In genomic region chr5:38290028-38290653, GRCh38 we compare ENCODE assay signal across 1 cellular context.
TF ChIP-seq lines count a peak whose summit lies in the region.

No MANE protein-coding gene starts in this region.

TF ChIP-seq in HepG2, 621 proteins besides CTCF, POLR2A, EP300 and RAD21:
- no peak for TF ChIP-seq AFF4 (CRISPR knock-in tag; IDR thresholded peaks at IDR 0.05)
- TF ChIP-seq ZBED4 (CRISPR knock-in tag; IDR thresholded peaks at IDR 0.05; ENCODE audit: borderline replicate concordance), result no peak
- TF ChIP-seq TFDP1 (CRISPR knock-in tag; IDR thresholded peaks at IDR 0.05; ENCODE audit: borderline replicate concordance), result no peak
- TF ChIP-seq SP4 (CRISPR knock-in tag; IDR thresholded peaks at IDR 0.05), result no peak
- TF ChIP-seq IKZF4 (CRISPR knock-in tag; IDR thresholded peaks at IDR 0.05; ENCODE audit: borderline replicate concordance, low read depth, not compliant biosample characterization), result no peak
- TF ChIP-seq ZBTB4 (CRISPR knock-in tag; IDR thresholded peaks at IDR 0.05; ENCODE audit: borderline replicate concordance), result no peak
- no peak for TF ChIP-seq GATAD2A (CRISPR knock-in tag; IDR thresholded peaks at IDR 0.05)
- no peak for TF ChIP-seq TEAD2 (CRISPR knock-in tag; IDR thresholded peaks at IDR 0.05)
- no peak for TF ChIP-seq ZNF672 (CRISPR knock-in tag; IDR thresholded peaks at IDR 0.05)
- no peak for TF ChIP-seq ZBTB34 (CRISPR knock-in tag; IDR thresholded peaks at IDR 0.05)
- TF ChIP-seq ZFYVE20 (CRISPR knock-in tag; IDR thresholded peaks at IDR 0.05; ENCODE audit: borderline replicate concordance, low read depth), result no peak
